13 cellular contexts compared by ENCODE assay signal in genomic region chr10:110388682-110389052, GRCh38.
DNase-seq lines count a peak whose midpoint lies in the region; ATAC-seq and TF ChIP-seq lines count a peak whose summit lies in the region.
"Had no signal": no experiment of that assay in that cellular context is flagged by ENCODE, and none has a peak within 500 bp of the region (broad histone marks: within the 10 kb centered on the region; RNA-seq: fewer than 3 reads in every experiment).

No MANE protein-coding gene starts in this region.

- H3K27me3 Mint-ChIP-seq in H9 (ENCODE audit: low read depth): peaks cover 8% of the 10 kb centered on the region

- no peak overlapping the region for H3K4ac ChIP-seq in H9 (ENCODE audit: low read depth, low read length)

- no peaks in the 10 kb centered on the region for H3K9me3 ChIP-seq in H9 (ENCODE audit: control insufficient read depth, low read depth, low read length)
- H3K9me3 ChIP-seq: ovary had no signal

- no peaks in the 10 kb centered on the region for H3K27me3 ChIP-seq in H9 (ENCODE audit: insufficient read depth, low read length)
- H3K27me3 ChIP-seq: ovary had no signal

- H3K18ac ChIP-seq in H9 (ENCODE audit: insufficient read length, low read depth, low read length): no peak overlapping the region

- H2AK5ac ChIP-seq in H9 (ENCODE audit: insufficient read length, low read length): no peak overlapping the region

- H2BK20ac ChIP-seq in H9 (ENCODE audit: low read depth, low read length, poor library complexity, severe bottlenecking): no peak overlapping the region

- no peaks in the 10 kb centered on the region for H3K79me2 ChIP-seq in H9 (ENCODE audit: insufficient read depth, low read length)

- no peak overlapping the region for H2AFZ ChIP-seq in H9 (ENCODE audit: low read length)

- H4K8ac ChIP-seq in H9 (replicated peaks; ENCODE audit: insufficient read length, low read depth, low read length): no peak overlapping the region

- H3K23me2 ChIP-seq in H9 (ENCODE audit: insufficient read length, low read depth, low read length, poor library complexity, severe bottlenecking): no peaks in the 10 kb centered on the region

- no peak overlapping the region for H2BK5ac ChIP-seq in H9 (ENCODE audit: insufficient read length, low read length)

- no peak overlapping the region; the same call in 1 of the 2 replicates for H3K14ac ChIP-seq in H9 (ENCODE audit: insufficient read depth, low read length)

- H3K23ac ChIP-seq in H9 (ENCODE audit: insufficient read length, low read depth, low read length): no peak overlapping the region

- H3T11ph ChIP-seq in H9 (ENCODE audit: low read length): no peak overlapping the region

- no peaks in the 10 kb centered on the region for H3K79me1 ChIP-seq in H9 (ENCODE audit: insufficient read depth, low read depth, low read length, poor library complexity, severe bottlenecking)

- no peaks in the 10 kb centered on the region; a peak in 1 of 7 replicates for H3K36me3 Mint-ChIP-seq in H9 (ENCODE audit: insufficient read depth in 1 of 3, low read depth in 3 of 3)
- H3K36me3 Mint-ChIP-seq: activated naive CD8-positive, alpha-beta T cell treated with anti-CD3 and anti-CD28 coated beads, Interleukin-2, amount 10 ng/mL, durations not matched to agents 7 days and 5 days had no signal

- DNase-seq in H9: no peak
- DNase-seq in NCI-H82 treated with DMSO at 0.1 percent for 48 hours (lab: John Stamatoyannopoulos, UW; ENCODE audit: unreplicated experiment): peak; percentile 62
- DNase-seq in choroid plexus epithelial cell (ENCODE audit: low read depth): no peak
- peak; percentile 43 for DNase-seq in retina
- DNase-seq in activated CD4-positive, CD25-positive, alpha-beta regulatory T cell treated with anti-CD3 and anti-CD28 coated beads, Interleukin-2, amount 50 U/mL, for 72 hours: no peak
- no peak for DNase-seq in mucosa of gallbladder (ENCODE audit: low spot score)
- DNase-seq: activated naive CD8-positive, alpha-beta T cell treated with anti-CD3 and anti-CD28 coated beads, Interleukin-2, amount 10 ng/mL, durations not matched to agents 7 days and 5 days; dorsolateral prefrontal cortex; left colon; NCI-H446 treated with DMSO at 0.1 percent for 48 hours; ovary had no signal

- no peak overlapping the region for H3K9ac ChIP-seq in H9 (ENCODE audit: extremely low read depth, insufficient read length, low read length)

- H2BK12ac ChIP-seq in H9 (ENCODE audit: insufficient read length, low read depth, low read length): no peak overlapping the region

- H3K56ac ChIP-seq in H9 (ENCODE audit: insufficient read length, low read depth, low read length): no peak overlapping the region

- H4K91ac ChIP-seq in H9 (ENCODE audit: insufficient read length, low read depth, low read length): no peak overlapping the region

- no CpG with 5 or more reads among the region's 7 CpGs for WGBS in H9 (ENCODE audit: extremely low coverage, insufficient read length, low lambda C conversion rate)

- H3K4me3 ChIP-seq in choroid plexus epithelial cell (ENCODE audit: low read depth, low read length): no peak overlapping the region
- H3K4me3 ChIP-seq: dorsolateral prefrontal cortex, ovary had no signal

- peaks cover 6% of the 10 kb centered on the region; the same call in 1 of the 2 replicates for H3K4me1 ChIP-seq in H9 (ENCODE audit: insufficient read depth, low read length)

- H3K9me3 Mint-ChIP-seq in H9: no peaks in the 10 kb centered on the region; a peak in 1 of 5 replicates
- H3K9me3 Mint-ChIP-seq: activated naive CD8-positive, alpha-beta T cell treated with anti-CD3 and anti-CD28 coated beads, Interleukin-2, amount 10 ng/mL, durations not matched to agents 7 days and 5 days had no signal

- no peak overlapping the region for H3K27ac Mint-ChIP-seq in H9

- ATAC-seq in HG02840 (IDR thresholded peaks at IDR 0.05; ENCODE audit: low FRiP score, unreplicated experiment): no peak

- no peak overlapping the region for H2BK15ac ChIP-seq in H9 (ENCODE audit: low read depth, low read length)

- no peaks in the 10 kb centered on the region for H4K20me1 ChIP-seq in H9 (ENCODE audit: control insufficient read depth, insufficient read depth, insufficient read length)

- no peak overlapping the region for H3K27ac ChIP-seq in H9 (ENCODE audit: insufficient read length, low read depth, low read length)
- H3K27ac ChIP-seq: dorsolateral prefrontal cortex, ovary, VCaP had no signal

- H4K5ac ChIP-seq in H9 (ENCODE audit: insufficient read length, low read depth, low read length): no peak overlapping the region

- peaks cover 15 to 19% of the 10 kb centered on the region in 2 experiments for H3K4me1 Mint-ChIP-seq in H9

- H2BK120ac ChIP-seq in H9 (ENCODE audit: low read depth, low read length, poor library complexity, severe bottlenecking): no peak overlapping the region

- H3K4me3 Mint-ChIP-seq in H9: no peak overlapping the region

- TF ChIP-seq CTCF in H9 (conservative IDR thresholded peaks at IDR 0.05) (peak; percentile 32; the same call in 1 of the 3 replicates), choroid plexus epithelial cell (conservative IDR thresholded peaks at IDR 0.05; ENCODE audit: low read depth, low read length) (peak; percentile 3)

- H3K4me2 ChIP-seq in H9 (ENCODE audit: insufficient read depth, insufficient read length, low read length): no peak overlapping the region

Comparison
In these comparisons a context has a peak if more than half of its experiments do, and no peak if none do; other contexts are left out.
1. DNase-seq: peak in NCI-H82 treated with DMSO at 0.1 percent for 48 hours (single experiment) and retina (single experiment); none in H9 (single experiment), choroid plexus epithelial cell (single experiment), activated CD4-positive, CD25-positive, alpha-beta regulatory T cell treated with anti-CD3 and anti-CD28 coated beads, Interleukin-2, amount 50 U/mL, for 72 hours (single experiment) and mucosa of gallbladder (single experiment).